Comparison of ENCODE assay signal across 8 cellular contexts in genomic region chr1:33633019-33633801, GRCh38.
DNase-seq lines count a peak whose midpoint lies in the region; ATAC-seq, FAIRE-seq and TF ChIP-seq lines count a peak whose summit lies in the region.

No MANE protein-coding gene starts in this region.

- H3K4me3 ChIP-seq in cardiac fibroblast (replicated peaks in 1 of 2; ENCODE audit: low read depth in 2 of 2, low read length in 2 of 2): no peak overlapping the region
- no peak overlapping the region for H3K4me3 ChIP-seq in keratinocyte (ENCODE audit: control insufficient read depth in 2 of 3, extremely low read depth in 1 of 3, insufficient read depth in 2 of 3, low read depth in 1 of 3, low read length in 3 of 3)

- peak; percentile 83 for TF ChIP-seq CTCF in activated B cell treated with CpG ODN at 0.5 μM for 24 hours (IDR thresholded peaks at IDR 0.05)
- TF ChIP-seq CTCF in cardiac fibroblast (IDR thresholded peaks at IDR 0.05; ENCODE audit: low read depth, low read length): peak; percentile 100
- TF ChIP-seq CTCF in keratinocyte (optimal IDR thresholded peaks at IDR 0.05 in 1 of 3, IDR thresholded peaks at IDR 0.05 in 1 of 3, conservative IDR thresholded peaks at IDR 0.05 in 1 of 3; ENCODE audit: extremely low read depth in 1 of 3, insufficient read depth in 2 of 3, low read length in 3 of 3): peak; percentile 99 to 100 (median 99)

- dilution Hi-C loops in keratinocyte (cut with MboI; ENCODE audit: extremely low pct_ligation_motif_present, low sequenced_read_pairs): no loop called here

- no peaks in the 10 kb centered on the region for H3K27me3 ChIP-seq in keratinocyte (ENCODE audit: control insufficient read depth, extremely low read depth, insufficient read depth, low read length)

- H3K9me3 ChIP-seq in keratinocyte (ENCODE audit: control insufficient read depth, low read depth, low read length): no peaks in the 10 kb centered on the region

- intact Hi-C loops in activated B cell treated with CpG ODN at 0.5 μM for 24 hours (cut with micrococcal nuclease): loop anchor here (2.0 to 10.0 kb wide), 4 partner anchors 382 to 1048 kb away; no protein-coding TSS in a partner anchor

- H3K4me3 Mint-ChIP-seq in activated B cell treated with CpG ODN at 0.5 μM for 24 hours: no peak overlapping the region

- FAIRE-seq in keratinocyte (lab: Jason Lieb, UNC): peak; percentile 74

- no peaks in the 10 kb centered on the region for H3K79me2 ChIP-seq in keratinocyte (ENCODE audit: control insufficient read depth, insufficient read depth, low read length)

- no peak overlapping the region for H3K27ac Mint-ChIP-seq in activated B cell treated with CpG ODN at 0.5 μM for 24 hours

- H3K36me3 Mint-ChIP-seq in activated B cell treated with CpG ODN at 0.5 μM for 24 hours (ENCODE audit: low read depth): no peaks in the 10 kb centered on the region

- no peak overlapping the region for H3K9ac ChIP-seq in keratinocyte (ENCODE audit: control insufficient read depth, extremely low read depth, insufficient read depth, low read length)

- POLR2A ChIA-PET in activated B cell treated with CpG ODN at 0.5 μM for 24 hours (lab: Charles Lee): no interaction called here

- H2AFZ ChIP-seq in keratinocyte (ENCODE audit: control insufficient read depth, low read length): no peak overlapping the region

- no peaks in the 10 kb centered on the region for H3K36me3 ChIP-seq in keratinocyte (ENCODE audit: control insufficient read depth in 2 of 2, extremely low read depth in 1 of 2, insufficient read depth in 2 of 2, low read length in 2 of 2)

- no peak overlapping the region for H3K4me2 ChIP-seq in keratinocyte (ENCODE audit: control insufficient read depth, extremely low read depth, insufficient read depth, low read depth, low read length)

- no peak overlapping the region for H3K27ac ChIP-seq in keratinocyte (ENCODE audit: control insufficient read depth, insufficient read depth, low read length)

- no peaks in the 10 kb centered on the region for H3K4me1 Mint-ChIP-seq in activated B cell treated with CpG ODN at 0.5 μM for 24 hours

- H3K4me1 ChIP-seq in keratinocyte (ENCODE audit: control insufficient read depth, extremely low read depth, insufficient read depth, low read length): no peaks in the 10 kb centered on the region

- peaks cover 31% of the 10 kb centered on the region for H3K27me3 Mint-ChIP-seq in activated B cell treated with CpG ODN at 0.5 μM for 24 hours

- DNase-seq in DMS114 treated with DMSO at 0.1 percent for 48 hours (lab: John Stamatoyannopoulos, UW; ENCODE audit: unreplicated experiment) (peak; percentile 71), NCI-H2227 treated with DMSO at 0.1 percent for 48 hours (lab: John Stamatoyannopoulos, UW) (peak; percentile 81), activated B cell treated with CpG ODN at 0.5 μM for 24 hours (peak; percentile 55), cardiac fibroblast (ENCODE audit: low read depth in 2 of 2) (peak; percentile 85 to 87), keratinocyte (ENCODE audit: low read depth, low spot score) (peak; percentile 56)
- DNase-seq in stimulated activated CD4-positive, alpha-beta T cell treated with anti-CD3 and anti-CD28 coated beads, Interleukin-1b, Interleukin-23, amount 100 ng/mL, for 24 hours (ENCODE audit: low read depth in 4 of 4, low spot score in 1 of 4): peak; percentile 83 to 87 (median 85)

- peaks cover 2% of the 10 kb centered on the region for H4K20me1 ChIP-seq in keratinocyte (ENCODE audit: control insufficient read depth, extremely low read depth, insufficient read depth, low read length)

- ATAC-seq in HG02642 (IDR thresholded peaks at IDR 0.05; ENCODE audit: poor library complexity, unreplicated experiment) (peak; percentile 51), activated B cell treated with CpG ODN at 0.5 μM for 24 hours (ENCODE audit: low read depth) (peak; percentile 75), HG03520 (IDR thresholded peaks at IDR 0.05; ENCODE audit: unreplicated experiment) (no peak)

- no peaks in the 10 kb centered on the region for H3K9me1 ChIP-seq in keratinocyte (ENCODE audit: control insufficient read depth, extremely low read depth, insufficient read depth, low read length)

- CTCF ChIA-PET in activated B cell treated with CpG ODN at 0.5 μM for 24 hours (lab: Charles Lee): interaction anchor here (0.6 to 2.2 kb wide), 9 partner anchors 13 to 1109 kb away, joined by 3 to 36 read pairs (median 5); no protein-coding TSS in a partner anchor

- H3K9me3 Mint-ChIP-seq in activated B cell treated with CpG ODN at 0.5 μM for 24 hours: no peaks in the 10 kb centered on the region
